Comparison of ENCODE assay signal across 2 cellular contexts in the genomic region with DNA sequence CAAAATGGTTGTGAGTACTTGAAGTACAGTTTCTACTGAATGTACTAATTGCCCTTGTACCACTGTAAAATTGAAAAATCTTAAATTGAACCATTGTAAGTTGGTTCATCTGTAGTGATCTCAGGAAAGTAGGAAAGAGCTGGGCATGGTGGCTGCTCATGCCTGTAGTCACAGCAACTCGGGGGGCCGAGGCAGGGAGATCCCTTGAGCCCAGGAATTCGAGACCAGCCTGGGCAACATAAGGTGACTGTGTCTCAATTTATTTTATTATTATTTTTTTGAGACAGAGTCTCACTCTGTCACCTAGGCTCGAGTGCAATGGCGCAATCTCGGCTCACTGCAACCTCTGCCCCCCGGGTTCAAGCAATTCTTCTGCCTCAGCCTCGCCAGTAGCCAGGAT. TPM values are rescaled to one million over a fixed set of nuclear protein-coding genes. Genes with fewer than 3 reads are reported as not detected.
"Had no signal": no experiment of that assay in that cellular context is flagged by ENCODE, and none has a peak within 500 bp of the region (broad histone marks: within the 10 kb centered on the region; RNA-seq: fewer than 3 reads in every experiment).

No MANE protein-coding gene starts in this region.

RNA-seq across cellular contexts. Expression of gene SALL4, which starts 14.5 kb away (rescaled TPM):
- total RNA-seq: GM23248, H4 had no signal
- polyA plus RNA-seq: GM23248 had no signal
